In genomic region chr2:56874717-56875116, GRCh38 we compare ENCODE assay signal across 24 cellular contexts.
"Had no signal": no experiment of that assay in that cellular context is flagged by ENCODE, and none has a peak within 500 bp of the region (broad histone marks: within the 10 kb centered on the region; RNA-seq: fewer than 3 reads in every experiment).

No MANE protein-coding gene starts in this region.

- H3K4me3 ChIP-seq: MG63, SJSA1, SK-N-MC had no signal

- H3K36me3 ChIP-seq: MG63, SJSA1 had no signal

- ATAC-seq: HepG2 had no signal

- DNase-seq: IMR-90, Karpas-422, KG1, MG63, NCI-H1092, NCI-H1105 treated with DMSO at 0.1 percent for 48 hours, NCI-H1417 treated with DMSO at 0.1 percent for 48 hours, NCI-H146, NCI-H1694 treated with DMSO at 0.1 percent for 48 hours, NCI-H2029, NCI-H2081 treated with DMSO at 0.1 percent for 48 hours, NCI-H2171, NCI-H226, NCI-H446, NCI-H510A, NCI-H524 treated with DMSO at 0.1 percent for 48 hours, NCI-H69, NCI-H774, Right ventricle myocardium superior, RPMI8226, SIG-M5 had no signal

- H3K27ac ChIP-seq: SJSA1, SK-N-MC had no signal

- H3K9me3 ChIP-seq: MG63, SJSA1 had no signal

- H3K27me3 ChIP-seq: MG63, SJSA1 had no signal

- H3K4me1 ChIP-seq: SJSA1 had no signal
